Comparison of ENCODE assay signal across 1 cellular context in genomic region chr14:67557118-67557517, GRCh38.
TF ChIP-seq lines count a peak whose summit lies in the region.

No MANE protein-coding gene starts in this region.

TF ChIP-seq in Ishikawa, 13 proteins besides CTCF, POLR2A, EP300 and RAD21 (continued from another document):
- no peak for TF ChIP-seq USF1 (IDR thresholded peaks at IDR 0.05)
- no peak for TF ChIP-seq REST (IDR thresholded peaks at IDR 0.05; ENCODE audit: low read depth)
- no peak for TF ChIP-seq EGR1 (IDR thresholded peaks at IDR 0.05)
- TF ChIP-seq CEBPB (IDR thresholded peaks at IDR 0.05), result no peak
- 0 out of 2 replicates have a peak, but pooled peaks have one; percentile 23 for TF ChIP-seq FOXM1 (IDR thresholded peaks at IDR 0.05; ENCODE audit: borderline replicate concordance, low read depth)
- TF ChIP-seq ZBTB7A (IDR thresholded peaks at IDR 0.05; ENCODE audit: low read depth), result no peak
- peak; percentile 10; the same call in 1 of the 2 replicates for TF ChIP-seq MAX (IDR thresholded peaks at IDR 0.05)
- TF ChIP-seq CREB1 (IDR thresholded peaks at IDR 0.05; ENCODE audit: low read depth), result no peak
